Comparison of ENCODE assay signal across 8 cellular contexts in genomic region chr7:15839415-15840100, GRCh38.
DNase-seq lines count a peak whose midpoint lies in the region; ATAC-seq and TF ChIP-seq lines count a peak whose summit lies in the region.

No MANE protein-coding gene starts in this region.

- in situ Hi-C loops in gastrocnemius medialis (cut with MboI; ENCODE audit: low sequenced_read_pairs in 4 of 4): no loop called here

- TF ChIP-seq POLR2A in gastrocnemius medialis (IDR thresholded peaks at IDR 0.05): no peak

- H3K4me1 ChIP-seq in gastrocnemius medialis: peaks cover 0 to 21% of the 10 kb centered on the region in 2 donors

- intact Hi-C loops in gastrocnemius medialis (cut with DNase I; ENCODE audit: low total_unique reads): no loop called here

- TF ChIP-seq CTCF in gastrocnemius medialis (IDR thresholded peaks at IDR 0.05 in 4 of 5, conservative IDR thresholded peaks at IDR 0.05 in 1 of 5): no peak

- H3K36me3 ChIP-seq in gastrocnemius medialis: no peaks in the 10 kb centered on the region

- ATAC-seq in gastrocnemius medialis (peak; percentile 78 to 85), esophagus mucosa (no peak), HG02973 (IDR thresholded peaks at IDR 0.05; ENCODE audit: unreplicated experiment) (no peak)

- peak overlapping the region; percentile 64 to 80 (median 70) for H3K27ac ChIP-seq in gastrocnemius medialis

- no peaks in the 10 kb centered on the region for H3K9me3 ChIP-seq in gastrocnemius medialis

- peak overlapping the region; percentile 38 to 45 (median 42) for H3K4me3 ChIP-seq in gastrocnemius medialis

- DNase-seq in ELF-1 (ENCODE audit: low read depth, low spot score): peak; percentile 85
- DNase-seq in amniotic epithelial cell (ENCODE audit: low read depth): peak; percentile 27
- DNase-seq in iPS DF 4.7 (ENCODE audit: extremely low read depth, low spot score): peak; percentile 38
- peak; percentile 40 to 58 for DNase-seq in gastrocnemius medialis
- no peak for DNase-seq in NCI-H526 (lab: John Stamatoyannopoulos, UW)
- DNase-seq in dedifferentiated amniotic fluid mesenchymal stem cell (ENCODE audit: extremely low spot score): no peak

- no peaks in the 10 kb centered on the region for H3K27me3 ChIP-seq in gastrocnemius medialis

Comparison
In these comparisons a context has a peak if more than half of its experiments do, and no peak if none do; other contexts are left out.
1. DNase-seq: peak in ELF-1 (single experiment), amniotic epithelial cell (single experiment), iPS DF 4.7 (single experiment) and gastrocnemius medialis (2 of 2); none in NCI-H526 (0 of 2) and dedifferentiated amniotic fluid mesenchymal stem cell (single experiment).
2. ATAC-seq: peak in gastrocnemius medialis (2 of 2); none in esophagus mucosa (single experiment) and HG02973 (single experiment).